Comparison of ENCODE assay signal across 18 cellular contexts in the genomic region with DNA sequence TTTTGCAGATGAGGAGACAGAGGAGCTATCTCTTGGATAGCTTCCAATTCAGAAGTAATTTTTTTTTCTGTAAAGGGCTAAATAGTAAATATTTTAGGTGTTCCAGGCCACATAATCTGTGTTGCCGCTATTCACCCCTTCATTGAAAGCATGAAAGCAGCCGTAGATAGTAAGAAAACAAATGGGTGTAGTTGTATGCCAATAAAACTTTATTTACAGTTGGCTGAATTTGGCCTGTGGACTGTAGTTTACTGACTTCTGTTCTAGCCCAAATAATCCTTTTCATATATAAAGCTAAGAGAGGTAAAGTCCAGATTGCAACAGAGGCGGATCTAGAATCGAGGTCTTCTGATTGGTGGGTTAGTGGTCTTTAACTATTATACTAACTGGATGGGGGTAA.
DNase-seq lines count a peak whose midpoint lies in the region; ATAC-seq, FAIRE-seq and TF ChIP-seq lines count a peak whose summit lies in the region.
"Had no signal": no experiment of that assay in that cellular context is flagged by ENCODE, and none has a peak within 500 bp of the region (broad histone marks: within the 10 kb centered on the region; RNA-seq: fewer than 3 reads in every experiment).

No MANE protein-coding gene starts in this region.

- TF ChIP-seq EP300 in K562 (IDR thresholded peaks at IDR 0.05; ENCODE audit: low read length) = no peak

- peaks cover 28 to 50% of the 10 kb centered on the region in 2 donors for H3K4me1 Mint-ChIP-seq in stimulated activated naive B cell treated with anti-CD40 and anti-IgM and Interleukin-4, amounts not matched to agents 10 μg/mL and 1 μg/mL and 100 μg/mL, for 72 hours
- H3K4me1 Mint-ChIP-seq: CD4-positive, alpha-beta memory T cell had no signal

- H3K4me3 Mint-ChIP-seq in stimulated activated naive B cell treated with anti-CD40 and anti-IgM and Interleukin-4, amounts not matched to agents 10 μg/mL and 1 μg/mL and 100 μg/mL, for 72 hours = peak overlapping the region in 1 of 2 donors; percentile 28
- H3K4me3 Mint-ChIP-seq: CD4-positive, alpha-beta memory T cell; GM23338; H9 had no signal

- FAIRE-seq in K562 (lab: Jason Lieb, UNC) = no peak
- FAIRE-seq: A549, G401.6 had no signal

- H3K4me2 ChIP-seq in OCI-LY3 (ENCODE audit: low read length) = peak overlapping the region; percentile 65; the same call in 1 of the 2 replicates
- no peak overlapping the region for H3K4me2 ChIP-seq in K562 (ENCODE audit: insufficient read depth, low read length)
- H3K4me2 ChIP-seq in osteoblast (ENCODE audit: insufficient read depth, low read length) = no peak overlapping the region
- H3K4me2 ChIP-seq: A549, GM23338 had no signal

- no peaks in the 10 kb centered on the region for H3K36me3 Mint-ChIP-seq in stimulated activated naive B cell treated with anti-CD40 and anti-IgM and Interleukin-4, amounts not matched to agents 10 μg/mL and 1 μg/mL and 100 μg/mL, for 72 hours
- H3K36me3 Mint-ChIP-seq: CD4-positive, alpha-beta memory T cell had no signal

- no peaks in the 10 kb centered on the region for H3K9me3 Mint-ChIP-seq in stimulated activated naive B cell treated with anti-CD40 and anti-IgM and Interleukin-4, amounts not matched to agents 10 μg/mL and 1 μg/mL and 100 μg/mL, for 72 hours
- H3K9me3 Mint-ChIP-seq: CD4-positive, alpha-beta memory T cell; GM23338; H9 had no signal

- H3K27ac Mint-ChIP-seq in stimulated activated naive B cell treated with anti-CD40 and anti-IgM and Interleukin-4, amounts not matched to agents 10 μg/mL and 1 μg/mL and 100 μg/mL, for 72 hours = peak overlapping the region; percentile 60
- H3K27ac Mint-ChIP-seq: CD4-positive, alpha-beta memory T cell; GM23338 had no signal

- H3K36me3 ChIP-seq in ACC112 (ENCODE audit: insufficient read depth, low read length) (no peaks in the 10 kb centered on the region), OCI-LY3 (replicated peaks; ENCODE audit: low read depth, low read length) (no peaks in the 10 kb centered on the region), K562 (ENCODE audit: control insufficient read depth, insufficient read depth, low read length) (no peaks in the 10 kb centered on the region), osteoblast (ENCODE audit: insufficient read depth, low read length) (no peaks in the 10 kb centered on the region)

- H2AFZ ChIP-seq in ACC112 (ENCODE audit: low read length, unreplicated experiment) = no peak overlapping the region
- H2AFZ ChIP-seq in OCI-LY3 (ENCODE audit: low read depth, low read length) = no peak overlapping the region
- no peak overlapping the region for H2AFZ ChIP-seq in K562 (ENCODE audit: low read depth, low read length)
- no peak overlapping the region for H2AFZ ChIP-seq in osteoblast (ENCODE audit: low read length)
- H2AFZ ChIP-seq: GM23338 had no signal

- H3K4me3 ChIP-seq in ACC112 (ENCODE audit: low read depth, low read length) = no peak overlapping the region
- no peak overlapping the region for H3K4me3 ChIP-seq in OCI-LY3 (ENCODE audit: low read length)
- H3K4me3 ChIP-seq in K562 = no peak overlapping the region
- H3K4me3 ChIP-seq in osteoblast (ENCODE audit: insufficient read depth, low read length) = no peak overlapping the region
- H3K4me3 ChIP-seq: A549, GM23338 had no signal

- no peaks in the 10 kb centered on the region for H3K9me3 ChIP-seq in OCI-LY3 (ENCODE audit: insufficient read depth, low read length)
- H3K9me3 ChIP-seq in K562 (replicated peaks; ENCODE audit: control insufficient read depth, insufficient read depth, low read depth, low read length) = no peaks in the 10 kb centered on the region
- H3K9me3 ChIP-seq in osteoblast (ENCODE audit: low read depth, low read length) = no peaks in the 10 kb centered on the region
- H3K9me3 ChIP-seq: A549 had no signal

- POLR2A ChIA-PET in K562 (lab: Yijun Ruan, JAX) = no interaction called here

- no peaks in the 10 kb centered on the region for H3K79me2 ChIP-seq in ACC112 (ENCODE audit: control insufficient read depth, insufficient read depth, low read length, unreplicated experiment)
- H3K79me2 ChIP-seq in OCI-LY3 (ENCODE audit: low read length) = no peaks in the 10 kb centered on the region
- no peaks in the 10 kb centered on the region for H3K79me2 ChIP-seq in K562 (ENCODE audit: control insufficient read depth, insufficient read depth, low read length)
- no peaks in the 10 kb centered on the region for H3K79me2 ChIP-seq in osteoblast (ENCODE audit: insufficient read depth, low read length)

- H4K20me1 ChIP-seq in OCI-LY3 (ENCODE audit: insufficient read depth, low read length) = no peaks in the 10 kb centered on the region
- H4K20me1 ChIP-seq in K562 (replicated peaks; ENCODE audit: control insufficient read depth, insufficient read depth, low read length) = no peaks in the 10 kb centered on the region
- no peaks in the 10 kb centered on the region for H4K20me1 ChIP-seq in osteoblast (ENCODE audit: insufficient read depth, low read length)

- intact Hi-C loops in K562 (cut with micrococcal nuclease) = no loop called here

- TF ChIP-seq RAD21 in K562 (CRISPR knock-in tag; conservative IDR thresholded peaks at IDR 0.05 in 1 of 2, IDR thresholded peaks at IDR 0.05 in 1 of 2) = no peak

- in situ Hi-C loops in K562 (cut with MboI) = loop anchor here (25.0 kb wide), 1 partner anchor 1160 kb away; a partner anchor contains a TSS

- no peaks in the 10 kb centered on the region for H3K27me3 Mint-ChIP-seq in stimulated activated naive B cell treated with anti-CD40 and anti-IgM and Interleukin-4, amounts not matched to agents 10 μg/mL and 1 μg/mL and 100 μg/mL, for 72 hours

- H3K4me1 ChIP-seq in ACC112 (ENCODE audit: control insufficient read depth, insufficient read depth, low read length, unreplicated experiment) = peaks cover 23% of the 10 kb centered on the region
- H3K4me1 ChIP-seq in OCI-LY3 (ENCODE audit: low read length) = peaks cover 42% of the 10 kb centered on the region
- H3K4me1 ChIP-seq in K562 (replicated peaks in 1 of 2; ENCODE audit: control insufficient read depth in 2 of 2, insufficient read depth in 2 of 2, low read length in 2 of 2) = peaks cover 0 to 3% of the 10 kb centered on the region in 2 experiments; a peak in 1 of 5 replicates
- H3K4me1 ChIP-seq in osteoblast (ENCODE audit: insufficient read depth, low read length) = no peaks in the 10 kb centered on the region

- H3K27ac ChIP-seq in ACC112 (ENCODE audit: low read depth, low read length) = peak overlapping the region; percentile 86
- no peak overlapping the region for H3K27ac ChIP-seq in OCI-LY3 (ENCODE audit: low read length)
- no peak overlapping the region for H3K27ac ChIP-seq in K562 (ENCODE audit: extremely low read depth, low read depth, low read length)
- no peak overlapping the region for H3K27ac ChIP-seq in osteoblast (ENCODE audit: low read depth, low read length)
- H3K27ac ChIP-seq: A549 had no signal

- DNase-seq in K562 (ENCODE audit: extremely low read depth in 1 of 4, low spot score in 3 of 4) (no peak), osteoblast (ENCODE audit: insufficient read length, low spot score, missing footprints) (no peak), NCI-H146 treated with DMSO at 0.1 percent for 48 hours (lab: John Stamatoyannopoulos, UW; ENCODE audit: unreplicated experiment) (no peak)
- DNase-seq in stimulated activated naive B cell treated with anti-CD40 and anti-IgM and Interleukin-4, amounts not matched to agents 10 μg/mL and 1 μg/mL and 100 μg/mL, for 72 hours = no peak
- DNase-seq: 8988T; C1 segment of cervical spinal cord; CD4-positive, alpha-beta memory T cell; COR-L47; DMS153; DND-41; H9 had no signal

- no peaks in the 10 kb centered on the region for H3K9me1 ChIP-seq in K562 (ENCODE audit: control insufficient read depth, insufficient read depth, low read length)

- ATAC-seq in K562 (no peak), GM19452 (IDR thresholded peaks at IDR 0.05; ENCODE audit: unreplicated experiment) (no peak)
- ATAC-seq in stimulated activated naive B cell treated with anti-CD40 and anti-IgM and Interleukin-4, amounts not matched to agents 10 μg/mL and 1 μg/mL and 100 μg/mL, for 72 hours (replicated peaks) = no peak
- ATAC-seq: A549, GM23338, HCT116 had no signal

- H3K9ac ChIP-seq in OCI-LY3 (ENCODE audit: low read length) = no peak overlapping the region
- H3K9ac ChIP-seq in K562 (ENCODE audit: insufficient read depth in 1 of 2, low read depth in 2 of 2, low read length in 2 of 2) = no peak overlapping the region

- no peaks in the 10 kb centered on the region for H3K27me3 ChIP-seq in ACC112 (ENCODE audit: insufficient read depth, low read length)
- no peaks in the 10 kb centered on the region for H3K27me3 ChIP-seq in OCI-LY3 (ENCODE audit: low read depth, low read length)
- H3K27me3 ChIP-seq in K562 (ENCODE audit: control insufficient read depth in 2 of 2, insufficient read depth in 2 of 2, low read length in 2 of 2) = no peaks in the 10 kb centered on the region
- no peaks in the 10 kb centered on the region for H3K27me3 ChIP-seq in osteoblast (ENCODE audit: insufficient read depth, low read length)

- no peak for TF ChIP-seq POLR2A in K562 (conservative IDR thresholded peaks at IDR 0.05)

- WGBS in K562 (ENCODE audit: insufficient coverage, low coverage, missing lambda C conversion rate) = 14% methylated on average over 4 of the region's 4 CpGs

- CTCF ChIA-PET in K562 (lab: Yijun Ruan, JAX; ENCODE audit: low intra/inter-chr PET ratio) = no interaction called here

- BruUV-seq in K562 (replicated peaks; lab: Mats Ljungman, UMichigan) = no TSS peak

- TF ChIP-seq CTCF in OCI-LY3 (IDR thresholded peaks at IDR 0.05; ENCODE audit: low read depth, low read length) (no peak), K562 (IDR thresholded peaks at IDR 0.05 in 2 of 3, conservative IDR thresholded peaks at IDR 0.05 in 1 of 3; ENCODE audit: insufficient read depth in 2 of 3, low read depth in 1 of 3, low read length in 3 of 3) (no peak), osteoblast (IDR thresholded peaks at IDR 0.05; ENCODE audit: extremely low read depth, low read depth, low read length) (no peak)

TF ChIP-seq in K562, 482 proteins besides CTCF, POLR2A, EP300 and RAD21 (continues in another document):
- no peak for TF ChIP-seq NELFE (IDR thresholded peaks at IDR 0.05; ENCODE audit: insufficient read depth, insufficient read length)
